Comparison of ENCODE assay signal across 8 cellular contexts in genomic region chr2:211035548-211036185, GRCh38.
DNase-seq lines count a peak whose midpoint lies in the region; ATAC-seq, FAIRE-seq and TF ChIP-seq lines count a peak whose summit lies in the region.

No MANE protein-coding gene starts in this region.

- ATAC-seq in A549 (no peak; a peak in 1 of 6 replicates), GM18861 (IDR thresholded peaks at IDR 0.05; ENCODE audit: unreplicated experiment) (peak; percentile 47)

- H3K4me2 ChIP-seq in A549: no peak overlapping the region

- H3K4me1 ChIP-seq in A549 (no peaks in the 10 kb centered on the region), ovary (ENCODE audit: insufficient read depth) (no peaks in the 10 kb centered on the region)

- no peaks in the 10 kb centered on the region for H3K9me3 ChIP-seq in A549
- H3K9me3 ChIP-seq in ovary: no peaks in the 10 kb centered on the region

- no peak for TF ChIP-seq EP300 in A549 (IDR thresholded peaks at IDR 0.05)
- TF ChIP-seq EP300 in ovary (IDR thresholded peaks at IDR 0.05): no peak

- H3K36me3 ChIP-seq in ovary: no peaks in the 10 kb centered on the region

- H3K27ac ChIP-seq in A549 (no peak overlapping the region), ovary (no peak overlapping the region)

- FAIRE-seq in A549 (lab: Jason Lieb, UNC): no peak

- 30% methylated on average over 4 of the region's 4 CpGs for WGBS in A549 (ENCODE audit: missing lambda C conversion rate)
- WGBS in ovary, 3 donors: 65 to 73% (median 66%) methylated on average over 4 of the region's 4 CpGs

- CTCF ChIA-PET in A549 (lab: Yijun Ruan, JAX): interaction anchor here (0.9 kb wide), 1 partner anchor 786 kb away, joined by 3 read pairs; no protein-coding TSS in a partner anchor

- H3K4me3 ChIP-seq in A549: no peak overlapping the region
- no peak overlapping the region for H3K4me3 ChIP-seq in astrocyte of the cerebellum (ENCODE audit: low read depth, low read length)
- no peak overlapping the region for H3K4me3 ChIP-seq in ovary

- H3K27me3 ChIP-seq in ovary: no peaks in the 10 kb centered on the region

- TF ChIP-seq CTCF in A549 (IDR thresholded peaks at IDR 0.05) (peak; percentile 38; the same call in 2 of the 3 replicates), astrocyte of the cerebellum (IDR thresholded peaks at IDR 0.05; ENCODE audit: low read depth, low read length, missing control alignments) (peak; percentile 60), ovary (IDR thresholded peaks at IDR 0.05) (no peak)

- in situ Hi-C loops in astrocyte of the cerebellum (cut with HindIII; ENCODE audit: low sequenced_read_pairs): no loop called here

- POLR2A ChIA-PET in A549 (lab: Yijun Ruan, JAX): no interaction called here

- DNase-seq in A549 (ENCODE audit: low read depth in 1 of 2, low spot score in 1 of 2) (peak in 1 of 2 experiments; percentile 16), HS-5 (ENCODE audit: low read depth) (peak; percentile 15), astrocyte of the cerebellum (ENCODE audit: low read depth) (peak; percentile 15), mucosa of gallbladder (ENCODE audit: low spot score) (peak; percentile 17), GM19238 (ENCODE audit: insufficient read length, low spot score) (no peak), ovary (no peak), occipital lobe (lab: John Stamatoyannopoulos, UW) (no peak)

- no peak; a peak in 1 of 5 replicates for TF ChIP-seq RAD21 in A549 (conservative IDR thresholded peaks at IDR 0.05 in 1 of 2, IDR thresholded peaks at IDR 0.05 in 1 of 2)

- intact Hi-C loops in ovary (cut with DNase I): no loop called here

- no peak for TF ChIP-seq POLR2A in A549 (IDR thresholded peaks at IDR 0.05; ENCODE audit: low read length)
- no peak for TF ChIP-seq POLR2A in ovary (IDR thresholded peaks at IDR 0.05)

TF ChIP-seq in A549, 52 proteins besides CTCF, POLR2A, EP300 and RAD21:
- TF ChIP-seq ZSCAN20 (CRISPR knock-in tag; IDR thresholded peaks at IDR 0.05) (no peak), RCOR1 (IDR thresholded peaks at IDR 0.05; ENCODE audit: low read depth, low read length) (no peak), TP53 (CRISPR knock-in tag; IDR thresholded peaks at IDR 0.05) (no peak), PBX3 (IDR thresholded peaks at IDR 0.05) (no peak), SMC3 (IDR thresholded peaks at IDR 0.05) (0 out of 3 replicates have a peak, but pooled peaks have one; percentile 19), ZC3H11A (IDR thresholded peaks at IDR 0.05) (no peak), POLR2AphosphoS2 (conservative IDR thresholded peaks at IDR 0.05; ENCODE audit: low read length) (no peak)
TF ChIP-seq in A549: peak in this region for 1.

Comparison
In these comparisons a context has a peak if more than half of its experiments do, and no peak if none do; other contexts are left out.
1. DNase-seq: peak in HS-5 (single experiment), astrocyte of the cerebellum (single experiment) and mucosa of gallbladder (single experiment); none in GM19238 (single experiment), ovary (0 of 5) and occipital lobe (single experiment).
2. CTCF ChIP-seq: peak in A549 (single experiment) and astrocyte of the cerebellum (single experiment); none in ovary (0 of 3).